Comparison of ENCODE assay signal across 16 cellular contexts in genomic region chr2:191797937-191798873, GRCh38. TPM values are rescaled to one million over a fixed set of nuclear protein-coding genes. Genes with fewer than 3 reads are reported as not detected.
DNase-seq lines count a peak whose midpoint lies in the region; ATAC-seq and TF ChIP-seq lines count a peak whose summit lies in the region.
"Had no signal": no experiment of that assay in that cellular context is flagged by ENCODE, and none has a peak within 500 bp of the region (broad histone marks: within the 10 kb centered on the region; RNA-seq: fewer than 3 reads in every experiment).

No MANE protein-coding gene starts in this region.

- H3K27ac Mint-ChIP-seq in GM23338: no peak overlapping the region
- H3K27ac Mint-ChIP-seq in stimulated activated memory B cell treated with anti-CD40 and anti-IgM and Interleukin-4, amounts not matched to agents 10 μg/mL and 1 μg/mL and 100 μg/mL, for 72 hours: no peak overlapping the region
- H3K27ac Mint-ChIP-seq: CD4-positive, CD25-positive, alpha-beta regulatory T cell; T-cell had no signal

- H3K4me1 ChIP-seq in A673 (ENCODE audit: insufficient read depth, low read length, poor library complexity, severe bottlenecking): peaks cover 4% of the 10 kb centered on the region
- H3K4me1 ChIP-seq in GM23338 (ENCODE audit: insufficient read depth): no peaks in the 10 kb centered on the region
- H3K4me1 ChIP-seq in SK-N-SH (ENCODE audit: control insufficient read depth in 1 of 2, insufficient read depth in 2 of 2, low read depth in 1 of 2, low read length in 1 of 2): peaks cover 0 to 6% of the 10 kb centered on the region in 2 experiments; a peak in 2 of 4 replicates
- H3K4me1 ChIP-seq: SJCRH30 had no signal

- POLR2A ChIA-PET in A673 (lab: Charles Lee; ENCODE audit: low non-redundant PET) (interaction anchor here (0.7 kb wide), 1 partner anchor 40 kb away, joined by 4 read pairs; no protein-coding TSS in a partner anchor), SK-N-SH (lab: Yijun Ruan, JAX) (no interaction called here)

- CTCF ChIA-PET in A673 (lab: Charles Lee): no interaction called here
- CTCF ChIA-PET in SK-N-SH (lab: Yijun Ruan, JAX): interaction anchor here (1.5 kb wide), 1 partner anchor 14 kb away, joined by 4 read pairs; no protein-coding TSS in a partner anchor

- H3K36me3 Mint-ChIP-seq in GM23338 (ENCODE audit: low read depth): no peaks in the 10 kb centered on the region
- H3K36me3 Mint-ChIP-seq in stimulated activated memory B cell treated with anti-CD40 and anti-IgM and Interleukin-4, amounts not matched to agents 10 μg/mL and 1 μg/mL and 100 μg/mL, for 72 hours: no peaks in the 10 kb centered on the region
- H3K36me3 Mint-ChIP-seq: CD4-positive, CD25-positive, alpha-beta regulatory T cell; T-cell had no signal

- H3K4me3 ChIP-seq in A673 (ENCODE audit: low read depth, low read length, poor library complexity, severe bottlenecking) (no peak overlapping the region), GM23338 (no peak overlapping the region), SK-N-SH (ENCODE audit: low read depth in 2 of 2, low read length in 1 of 2) (no peak overlapping the region)
- H3K4me3 ChIP-seq: SJCRH30 had no signal

- TF ChIP-seq RAD21 in SK-N-SH (IDR thresholded peaks at IDR 0.05; ENCODE audit: low read length): no peak

- H3K9me2 ChIP-seq in GM23338 (ENCODE audit: insufficient read depth): no peaks in the 10 kb centered on the region
- H3K9me2 ChIP-seq in SK-N-SH: no peaks in the 10 kb centered on the region

- H3K4me3 Mint-ChIP-seq in GM23338: no peak overlapping the region
- H3K4me3 Mint-ChIP-seq in stimulated activated memory B cell treated with anti-CD40 and anti-IgM and Interleukin-4, amounts not matched to agents 10 μg/mL and 1 μg/mL and 100 μg/mL, for 72 hours: no peak overlapping the region
- H3K4me3 Mint-ChIP-seq: CD4-positive, CD25-positive, alpha-beta regulatory T cell; T-cell had no signal

- WGBS in SK-N-SH (ENCODE audit: low lambda C conversion rate): 42% methylated on average over 2 of the region's 2 CpGs

- H3K79me2 ChIP-seq in GM23338 (replicated peaks; ENCODE audit: insufficient read depth) (no peaks in the 10 kb centered on the region), SK-N-SH (ENCODE audit: insufficient read depth) (no peaks in the 10 kb centered on the region)

- ATAC-seq in GM23338: no peak
- ATAC-seq in HG03565 (IDR thresholded peaks at IDR 0.05; ENCODE audit: unreplicated experiment): no peak
- ATAC-seq in stimulated activated memory B cell treated with anti-CD40 and anti-IgM and Interleukin-4, amounts not matched to agents 10 μg/mL and 1 μg/mL and 100 μg/mL, for 72 hours: no peak
- no peak for ATAC-seq in GM18519 (IDR thresholded peaks at IDR 0.05; ENCODE audit: low FRiP score, unreplicated experiment)
- ATAC-seq: T-cell had no signal

- no peaks in the 10 kb centered on the region for H3K4me1 Mint-ChIP-seq in GM23338
- no peaks in the 10 kb centered on the region for H3K4me1 Mint-ChIP-seq in stimulated activated memory B cell treated with anti-CD40 and anti-IgM and Interleukin-4, amounts not matched to agents 10 μg/mL and 1 μg/mL and 100 μg/mL, for 72 hours
- H3K4me1 Mint-ChIP-seq: CD4-positive, CD25-positive, alpha-beta regulatory T cell; T-cell had no signal

- H3K27me3 ChIP-seq in A673 (replicated peaks; ENCODE audit: insufficient read depth, low read depth, low read length, poor library complexity) (no peaks in the 10 kb centered on the region), GM23338 (ENCODE audit: insufficient read depth) (no peaks in the 10 kb centered on the region), SK-N-SH (ENCODE audit: insufficient read depth) (no peaks in the 10 kb centered on the region)
- H3K27me3 ChIP-seq: SJCRH30 had no signal

- H3K27me3 Mint-ChIP-seq in GM23338 (ENCODE audit: insufficient read depth, low read depth, poor library complexity): peaks cover 3% of the 10 kb centered on the region
- H3K27me3 Mint-ChIP-seq in stimulated activated memory B cell treated with anti-CD40 and anti-IgM and Interleukin-4, amounts not matched to agents 10 μg/mL and 1 μg/mL and 100 μg/mL, for 72 hours: peaks cover 12% of the 10 kb centered on the region

- H3K9me3 ChIP-seq in A673 (ENCODE audit: low read depth, low read length, poor library complexity, severe bottlenecking): no peaks in the 10 kb centered on the region
- no peaks in the 10 kb centered on the region; the same call in 1 of the 2 replicates for H3K9me3 ChIP-seq in SK-N-SH
- H3K9me3 ChIP-seq: SJCRH30 had no signal

- 0 out of 4 replicates have a peak, but pooled peaks of 1 of the 2 experiments have one; percentile 19 for TF ChIP-seq EP300 in SK-N-SH (IDR thresholded peaks at IDR 0.05; ENCODE audit: borderline replicate concordance in 1 of 2, low read depth in 1 of 2, low read length in 1 of 2)

- no peaks in the 10 kb centered on the region for H3F3A ChIP-seq in GM23338 (replicated peaks; ENCODE audit: low read depth)
- H3F3A ChIP-seq in SK-N-SH (replicated peaks; ENCODE audit: insufficient read depth): no peaks in the 10 kb centered on the region

- H3K9me3 Mint-ChIP-seq in GM23338: no peaks in the 10 kb centered on the region
- H3K9me3 Mint-ChIP-seq in stimulated activated memory B cell treated with anti-CD40 and anti-IgM and Interleukin-4, amounts not matched to agents 10 μg/mL and 1 μg/mL and 100 μg/mL, for 72 hours: no peaks in the 10 kb centered on the region
- H3K9me3 Mint-ChIP-seq: CD4-positive, CD25-positive, alpha-beta regulatory T cell; T-cell had no signal

- H4K20me1 ChIP-seq in GM23338 (replicated peaks; ENCODE audit: insufficient read depth) (no peaks in the 10 kb centered on the region), SK-N-SH (ENCODE audit: insufficient read depth) (no peaks in the 10 kb centered on the region)

- no TSS peak for BruUV-seq in A673 (replicated peaks; lab: Mats Ljungman, UMichigan)

- no peak overlapping the region for H3K9ac ChIP-seq in SK-N-SH

- intact Hi-C loops in A673 (cut with micrococcal nuclease; ENCODE audit: unreplicated experiment): no loop called here

- 0 out of 2 replicates have a peak overlapping the region, but pooled peaks have one; percentile 35 for H2AFZ ChIP-seq in GM23338
- no peak overlapping the region for H2AFZ ChIP-seq in SK-N-SH (ENCODE audit: low read depth)

- H3K36me3 ChIP-seq in A673 (ENCODE audit: insufficient read depth, low read length, poor library complexity, severe bottlenecking) (no peaks in the 10 kb centered on the region), GM23338 (ENCODE audit: insufficient read depth) (no peaks in the 10 kb centered on the region), SK-N-SH (replicated peaks in 1 of 2; ENCODE audit: control insufficient read depth in 1 of 2, insufficient read depth in 2 of 2, low read length in 1 of 2) (no peaks in the 10 kb centered on the region)
- H3K36me3 ChIP-seq: SJCRH30 had no signal

- H3K27ac ChIP-seq in A673 (ENCODE audit: low read depth, low read length, poor library complexity, severe bottlenecking) (no peak overlapping the region), GM23338 (ENCODE audit: low read depth) (no peak overlapping the region), SK-N-SH (ENCODE audit: low read depth in 2 of 2, low read length in 1 of 2) (peak overlapping the region in 1 of 2 experiments; percentile 16; a peak in 1 of 4 replicates)
- H3K27ac ChIP-seq: SJCRH30 had no signal

- DNase-seq in A673 (ENCODE audit: low spot score) (peak; percentile 14), GM23338 (ENCODE audit: low spot score) (no peak), NCI-H146 treated with DMSO at 0.1 percent for 48 hours (lab: John Stamatoyannopoulos, UW; ENCODE audit: unreplicated experiment) (peak; percentile 23), SK-N-SH (no peak), NCI-H1694 treated with DMSO at 0.1 percent for 48 hours (lab: John Stamatoyannopoulos, UW) (no peak)
- DNase-seq: ACHN; CD4-positive, CD25-positive, alpha-beta regulatory T cell; Kasumi-1; NCI-H1930; OCI-M1; RPMI8226; SJCRH30; T-cell had no signal

- H3K4me2 ChIP-seq in GM23338: no peak overlapping the region
- no peak overlapping the region for H3K4me2 ChIP-seq in SK-N-SH

- no peak for TF ChIP-seq CTCF in A673 (conservative IDR thresholded peaks at IDR 0.05; ENCODE audit: low read depth, low read length)
- no peak for TF ChIP-seq CTCF in GM23338 (conservative IDR thresholded peaks at IDR 0.05; ENCODE audit: low read depth in 2 of 2)
- TF ChIP-seq CTCF in SK-N-SH (IDR thresholded peaks at IDR 0.05): no peak

TF ChIP-seq in GM23338, 12 proteins besides CTCF, POLR2A, EP300 and RAD21 (continues in another document):
- TF ChIP-seq STAT1 (IDR thresholded peaks at IDR 0.05; ENCODE audit: unreplicated experiment) (no peak), POLR2AphosphoS5 (IDR thresholded peaks at IDR 0.05; ENCODE audit: low read depth) (no peak), EZH2phosphoT487 (IDR thresholded peaks at IDR 0.05; ENCODE audit: unreplicated experiment) (no peak), EZH2 (IDR thresholded peaks at IDR 0.05; ENCODE audit: low read depth, unreplicated experiment) (no peak), ZNF331 (CRISPR knock-in tag; IDR thresholded peaks at IDR 0.05; ENCODE audit: low read depth) (no peak)

TF ChIP-seq in SK-N-SH, 30 proteins besides CTCF, POLR2A, EP300 and RAD21:
- TF ChIP-seq FOXM1 (IDR thresholded peaks at IDR 0.05; ENCODE audit: low read depth): no peak
- TF ChIP-seq RCOR1 (IDR thresholded peaks at IDR 0.05; ENCODE audit: low read length): no peak
- TF ChIP-seq GATA2 (CRISPR knock-in tag; IDR thresholded peaks at IDR 0.05): peak; percentile 4
- TF ChIP-seq YY1 (IDR thresholded peaks at IDR 0.05; ENCODE audit: low read depth): no peak
- no peak for TF ChIP-seq MXI1 (IDR thresholded peaks at IDR 0.05; ENCODE audit: low read depth, low read length)
TF ChIP-seq in SK-N-SH: peak in this region for 1.

RNA-seq across cellular contexts. Expression of gene CAVIN2, which starts 48.7 kb away (rescaled TPM):
- 0.09 and 0.28 TPM in 2 replicates for total RNA-seq in A673 (2021)
- total RNA-seq in GM23338 (2014; rRNA removed; shearing (Covaris generic)): 0.07 TPM in 1 of 2 replicates, not detected in the other
- polyA plus RNA-seq in GM23338 (2016; fragmentation: Nextera tagmentation; extraction: Ambion mirVana) (0.15 TPM in 1 of 2 replicates, not detected in the other), SK-N-SH (2012; rRNA removed) (1.5 and 1.7 TPM in 2 replicates)
- polyA plus RNA-seq in SK-N-SH (2012; cell fraction: cytosol; rRNA removed): 1.4 and 1.7 TPM in 2 replicates
- polyA plus RNA-seq in SK-N-SH (2012; cell fraction: nucleus; rRNA removed): 1.2 and 1.5 TPM in 2 replicates
- polyA plus RNA-seq: CD4-positive, CD25-positive, alpha-beta regulatory T cell had no signal

Comparison
In these comparisons a context has a peak if more than half of its experiments do, and no peak if none do; other contexts are left out.
1. DNase-seq: peak in A673 (single experiment) and NCI-H146 treated with DMSO at 0.1 percent for 48 hours (single experiment); none in GM23338 (single experiment), SK-N-SH (single experiment) and NCI-H1694 treated with DMSO at 0.1 percent for 48 hours (single experiment).